ENCODE assay signal across 1 cellular context in the genomic region with DNA sequence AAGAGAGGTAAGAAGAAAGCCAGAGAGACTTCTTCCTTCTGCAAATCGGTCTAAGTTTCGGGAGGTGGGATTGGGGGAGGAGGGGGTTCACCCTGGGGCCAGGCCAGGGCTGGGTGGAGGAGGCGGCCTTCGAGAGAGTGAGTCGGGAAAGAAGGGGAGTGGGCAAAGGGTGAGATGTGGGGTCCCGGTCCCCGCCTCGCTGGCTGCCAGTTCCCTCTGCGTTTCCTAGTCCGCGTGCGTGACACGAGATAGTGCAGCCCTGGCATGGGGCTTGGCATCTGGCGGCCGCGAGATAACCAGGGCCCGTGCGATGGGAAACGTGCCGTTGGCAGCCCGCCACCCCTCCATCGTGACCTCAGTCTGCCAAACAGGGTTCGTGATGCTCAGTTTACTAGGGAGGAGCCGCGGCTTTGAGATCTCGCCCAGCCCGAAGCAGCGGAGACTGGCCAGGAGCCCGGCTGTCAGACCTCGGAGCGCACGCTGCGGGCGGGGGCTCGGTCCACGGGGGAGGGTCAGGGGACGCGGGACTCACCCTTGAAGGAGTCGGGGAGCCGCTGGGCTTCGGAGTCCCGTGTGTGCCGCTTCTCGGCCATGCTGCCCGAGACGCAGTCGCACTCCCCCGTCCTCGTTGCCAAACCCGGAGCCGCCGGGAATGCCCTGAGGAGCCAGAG.
TF ChIP-seq lines count a peak whose summit lies in the region.

Gene STOM (minus strand): TSS at position 656 of the 671 bp plus-strand sequence. CDS start 63 bp downstream, at position 593.

TF ChIP-seq in WTC11, 78 proteins besides CTCF, POLR2A, EP300 and RAD21 (continued from another document):
- TF ChIP-seq, protein P1, sequence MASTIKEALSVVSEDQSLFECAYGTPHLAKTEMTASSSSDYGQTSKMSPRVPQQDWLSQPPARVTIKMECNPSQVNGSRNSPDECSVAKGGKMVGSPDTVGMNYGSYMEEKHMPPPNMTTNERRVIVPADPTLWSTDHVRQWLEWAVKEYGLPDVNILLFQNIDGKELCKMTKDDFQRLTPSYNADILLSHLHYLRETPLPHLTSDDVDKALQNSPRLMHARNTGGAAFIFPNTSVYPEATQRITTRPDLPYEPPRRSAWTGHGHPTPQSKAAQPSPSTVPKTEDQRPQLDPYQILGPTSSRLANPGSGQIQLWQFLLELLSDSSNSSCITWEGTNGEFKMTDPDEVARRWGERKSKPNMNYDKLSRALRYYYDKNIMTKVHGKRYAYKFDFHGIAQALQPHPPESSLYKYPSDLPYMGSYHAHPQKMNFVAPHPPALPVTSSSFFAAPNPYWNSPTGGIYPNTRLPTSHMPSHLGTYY (CRISPR knock-in tag; IDR thresholded peaks at IDR 0.05) = no peak
- peak; percentile 14; the same call in 1 of the 2 replicates for TF ChIP-seq NFYB (CRISPR knock-in tag; conservative IDR thresholded peaks at IDR 0.05; ENCODE audit: low read depth)
- TF ChIP-seq SOX15 (CRISPR knock-in tag; IDR thresholded peaks at IDR 0.05) = no peak
- TF ChIP-seq NR3C1 (CRISPR knock-in tag; conservative IDR thresholded peaks at IDR 0.05; ENCODE audit: low read depth) = no peak
- TF ChIP-seq, protein P2, sequence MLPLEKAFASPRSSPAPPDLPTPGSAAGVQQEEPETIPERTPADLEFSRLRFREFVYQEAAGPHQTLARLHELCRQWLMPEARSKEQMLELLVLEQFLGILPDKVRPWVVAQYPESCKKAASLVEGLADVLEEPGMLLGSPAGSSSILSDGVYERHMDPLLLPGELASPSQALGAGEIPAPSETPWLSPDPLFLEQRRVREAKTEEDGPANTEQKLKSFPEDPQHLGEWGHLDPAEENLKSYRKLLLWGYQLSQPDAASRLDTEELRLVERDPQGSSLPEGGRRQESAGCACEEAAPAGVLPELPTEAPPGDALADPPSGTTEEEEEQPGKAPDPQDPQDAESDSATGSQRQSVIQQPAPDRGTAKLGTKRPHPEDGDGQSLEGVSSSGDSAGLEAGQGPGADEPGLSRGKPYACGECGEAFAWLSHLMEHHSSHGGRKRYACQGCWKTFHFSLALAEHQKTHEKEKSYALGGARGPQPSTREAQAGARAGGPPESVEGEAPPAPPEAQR (CRISPR knock-in tag; IDR thresholded peaks at IDR 0.05) = no peak
- TF ChIP-seq, protein P3, sequence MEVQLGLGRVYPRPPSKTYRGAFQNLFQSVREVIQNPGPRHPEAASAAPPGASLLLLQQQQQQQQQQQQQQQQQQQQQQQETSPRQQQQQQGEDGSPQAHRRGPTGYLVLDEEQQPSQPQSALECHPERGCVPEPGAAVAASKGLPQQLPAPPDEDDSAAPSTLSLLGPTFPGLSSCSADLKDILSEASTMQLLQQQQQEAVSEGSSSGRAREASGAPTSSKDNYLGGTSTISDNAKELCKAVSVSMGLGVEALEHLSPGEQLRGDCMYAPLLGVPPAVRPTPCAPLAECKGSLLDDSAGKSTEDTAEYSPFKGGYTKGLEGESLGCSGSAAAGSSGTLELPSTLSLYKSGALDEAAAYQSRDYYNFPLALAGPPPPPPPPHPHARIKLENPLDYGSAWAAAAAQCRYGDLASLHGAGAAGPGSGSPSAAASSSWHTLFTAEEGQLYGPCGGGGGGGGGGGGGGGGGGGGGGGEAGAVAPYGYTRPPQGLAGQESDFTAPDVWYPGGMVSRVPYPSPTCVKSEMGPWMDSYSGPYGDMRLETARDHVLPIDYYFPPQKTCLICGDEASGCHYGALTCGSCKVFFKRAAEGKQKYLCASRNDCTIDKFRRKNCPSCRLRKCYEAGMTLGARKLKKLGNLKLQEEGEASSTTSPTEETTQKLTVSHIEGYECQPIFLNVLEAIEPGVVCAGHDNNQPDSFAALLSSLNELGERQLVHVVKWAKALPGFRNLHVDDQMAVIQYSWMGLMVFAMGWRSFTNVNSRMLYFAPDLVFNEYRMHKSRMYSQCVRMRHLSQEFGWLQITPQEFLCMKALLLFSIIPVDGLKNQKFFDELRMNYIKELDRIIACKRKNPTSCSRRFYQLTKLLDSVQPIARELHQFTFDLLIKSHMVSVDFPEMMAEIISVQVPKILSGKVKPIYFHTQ (CRISPR knock-in tag; IDR thresholded peaks at IDR 0.05) = no peak
- TF ChIP-seq ESRRA (CRISPR knock-in tag; IDR thresholded peaks at IDR 0.05; ENCODE audit: borderline replicate concordance) = peak; percentile 73; the same call in 1 of the 2 replicates
- TF ChIP-seq CREB1 (CRISPR knock-in tag; IDR thresholded peaks at IDR 0.05) = peak; percentile 51
- TF ChIP-seq TP53 (CRISPR knock-in tag; IDR thresholded peaks at IDR 0.05) = peak; percentile 92
- TF ChIP-seq ATF1 (CRISPR knock-in tag; IDR thresholded peaks at IDR 0.05) = 0 out of 2 replicates have a peak, but pooled peaks have one; percentile 47
TF ChIP-seq in WTC11: peak in this region for 32.
